ENCODE assay signal across 1 cellular context in genomic region chr11:63761870-63762661, GRCh38.
TF ChIP-seq lines count a peak whose summit lies in the region.

No MANE protein-coding gene starts in this region.

TF ChIP-seq in WTC11, 78 proteins besides CTCF, POLR2A, EP300 and RAD21 (continued from another document):
- TF ChIP-seq ARID4B (CRISPR knock-in tag; IDR thresholded peaks at IDR 0.05; ENCODE audit: borderline replicate concordance) (0 out of 2 replicates have a peak, but pooled peaks have one; percentile 41), ATF1 (CRISPR knock-in tag; IDR thresholded peaks at IDR 0.05) (no peak), ZNF263 (CRISPR knock-in tag; IDR thresholded peaks at IDR 0.05; ENCODE audit: low read depth) (peak; percentile 93), PRRX2 (CRISPR knock-in tag; IDR thresholded peaks at IDR 0.05) (0 out of 2 replicates have a peak, but pooled peaks have one; percentile 69), ZNF416 (CRISPR knock-in tag; IDR thresholded peaks at IDR 0.05) (peak; percentile 60), TCF7 (CRISPR knock-in tag; IDR thresholded peaks at IDR 0.05; ENCODE audit: low read depth) (no peak), ELF4 (CRISPR knock-in tag; IDR thresholded peaks at IDR 0.05; ENCODE audit: low read depth) (no peak), MYBL2 (CRISPR knock-in tag; IDR thresholded peaks at IDR 0.05) (0 out of 2 replicates have a peak, but pooled peaks have one; percentile 5), ZNF232 (CRISPR knock-in tag; IDR thresholded peaks at IDR 0.05) (no peak), TEAD1 (CRISPR knock-in tag; IDR thresholded peaks at IDR 0.05) (peak; percentile 14; the same call in 1 of the 2 replicates), IRF2 (CRISPR knock-in tag; IDR thresholded peaks at IDR 0.05; ENCODE audit: borderline replicate concordance, low read depth) (no peak), NFATC4 (CRISPR knock-in tag; IDR thresholded peaks at IDR 0.05) (peak; percentile 58; the same call in 1 of the 2 replicates), CBFB (CRISPR knock-in tag; IDR thresholded peaks at IDR 0.05; ENCODE audit: low read depth) (peak; percentile 36; the same call in 1 of the 2 replicates), SMAD3 (CRISPR knock-in tag; IDR thresholded peaks at IDR 0.05; ENCODE audit: borderline replicate concordance) (no peak), RORB (CRISPR knock-in tag; IDR thresholded peaks at IDR 0.05) (no peak), ZNF532 (CRISPR knock-in tag; IDR thresholded peaks at IDR 0.05; ENCODE audit: borderline replicate concordance) (no peak), ZNF121 (CRISPR knock-in tag; IDR thresholded peaks at IDR 0.05) (0 out of 2 replicates have a peak, but pooled peaks have one; percentile 30), ZNF671 (CRISPR knock-in tag; IDR thresholded peaks at IDR 0.05) (peak; percentile 53; the same call in 1 of the 2 replicates), SOX15 (CRISPR knock-in tag; IDR thresholded peaks at IDR 0.05) (no peak), HMGA2 (CRISPR knock-in tag; IDR thresholded peaks at IDR 0.05) (no peak), MAX (CRISPR knock-in tag; IDR thresholded peaks at IDR 0.05) (peak; percentile 56; the same call in 1 of the 2 replicates), MXD4 (CRISPR knock-in tag; IDR thresholded peaks at IDR 0.05; ENCODE audit: borderline replicate concordance) (no peak), SP1 (CRISPR knock-in tag; conservative IDR thresholded peaks at IDR 0.05) (0 out of 2 replicates have a peak, but pooled peaks have one; percentile 34), NR1H2 (CRISPR knock-in tag; IDR thresholded peaks at IDR 0.05) (no peak)
- TF ChIP-seq, protein P1, sequence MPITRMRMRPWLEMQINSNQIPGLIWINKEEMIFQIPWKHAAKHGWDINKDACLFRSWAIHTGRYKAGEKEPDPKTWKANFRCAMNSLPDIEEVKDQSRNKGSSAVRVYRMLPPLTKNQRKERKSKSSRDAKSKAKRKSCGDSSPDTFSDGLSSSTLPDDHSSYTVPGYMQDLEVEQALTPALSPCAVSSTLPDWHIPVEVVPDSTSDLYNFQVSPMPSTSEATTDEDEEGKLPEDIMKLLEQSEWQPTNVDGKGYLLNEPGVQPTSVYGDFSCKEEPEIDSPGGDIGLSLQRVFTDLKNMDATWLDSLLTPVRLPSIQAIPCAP (CRISPR knock-in tag; IDR thresholded peaks at IDR 0.05) = no peak
- TF ChIP-seq, protein P2, sequence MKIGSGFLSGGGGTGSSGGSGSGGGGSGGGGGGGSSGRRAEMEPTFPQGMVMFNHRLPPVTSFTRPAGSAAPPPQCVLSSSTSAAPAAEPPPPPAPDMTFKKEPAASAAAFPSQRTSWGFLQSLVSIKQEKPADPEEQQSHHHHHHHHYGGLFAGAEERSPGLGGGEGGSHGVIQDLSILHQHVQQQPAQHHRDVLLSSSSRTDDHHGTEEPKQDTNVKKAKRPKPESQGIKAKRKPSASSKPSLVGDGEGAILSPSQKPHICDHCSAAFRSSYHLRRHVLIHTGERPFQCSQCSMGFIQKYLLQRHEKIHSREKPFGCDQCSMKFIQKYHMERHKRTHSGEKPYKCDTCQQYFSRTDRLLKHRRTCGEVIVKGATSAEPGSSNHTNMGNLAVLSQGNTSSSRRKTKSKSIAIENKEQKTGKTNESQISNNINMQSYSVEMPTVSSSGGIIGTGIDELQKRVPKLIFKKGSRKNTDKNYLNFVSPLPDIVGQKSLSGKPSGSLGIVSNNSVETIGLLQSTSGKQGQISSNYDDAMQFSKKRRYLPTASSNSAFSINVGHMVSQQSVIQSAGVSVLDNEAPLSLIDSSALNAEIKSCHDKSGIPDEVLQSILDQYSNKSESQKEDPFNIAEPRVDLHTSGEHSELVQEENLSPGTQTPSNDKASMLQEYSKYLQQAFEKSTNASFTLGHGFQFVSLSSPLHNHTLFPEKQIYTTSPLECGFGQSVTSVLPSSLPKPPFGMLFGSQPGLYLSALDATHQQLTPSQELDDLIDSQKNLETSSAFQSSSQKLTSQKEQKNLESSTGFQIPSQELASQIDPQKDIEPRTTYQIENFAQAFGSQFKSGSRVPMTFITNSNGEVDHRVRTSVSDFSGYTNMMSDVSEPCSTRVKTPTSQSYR (CRISPR knock-in tag; IDR thresholded peaks at IDR 0.05) = no peak; the same call in none of the 2 replicates
- TF ChIP-seq, protein P3, sequence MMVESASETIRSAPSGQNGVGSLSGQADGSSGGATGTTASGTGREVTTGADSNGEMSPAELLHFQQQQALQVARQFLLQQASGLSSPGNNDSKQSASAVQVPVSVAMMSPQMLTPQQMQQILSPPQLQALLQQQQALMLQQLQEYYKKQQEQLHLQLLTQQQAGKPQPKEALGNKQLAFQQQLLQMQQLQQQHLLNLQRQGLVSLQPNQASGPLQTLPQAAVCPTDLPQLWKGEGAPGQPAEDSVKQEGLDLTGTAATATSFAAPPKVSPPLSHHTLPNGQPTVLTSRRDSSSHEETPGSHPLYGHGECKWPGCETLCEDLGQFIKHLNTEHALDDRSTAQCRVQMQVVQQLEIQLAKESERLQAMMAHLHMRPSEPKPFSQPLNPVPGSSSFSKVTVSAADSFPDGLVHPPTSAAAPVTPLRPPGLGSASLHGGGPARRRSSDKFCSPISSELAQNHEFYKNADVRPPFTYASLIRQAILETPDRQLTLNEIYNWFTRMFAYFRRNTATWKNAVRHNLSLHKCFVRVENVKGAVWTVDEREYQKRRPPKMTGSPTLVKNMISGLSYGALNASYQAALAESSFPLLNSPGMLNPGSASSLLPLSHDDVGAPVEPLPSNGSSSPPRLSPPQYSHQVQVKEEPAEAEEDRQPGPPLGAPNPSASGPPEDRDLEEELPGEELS (CRISPR knock-in tag; IDR thresholded peaks at IDR 0.05) = no peak; the same call in 1 of the 2 replicates
- TF ChIP-seq, protein P4, sequence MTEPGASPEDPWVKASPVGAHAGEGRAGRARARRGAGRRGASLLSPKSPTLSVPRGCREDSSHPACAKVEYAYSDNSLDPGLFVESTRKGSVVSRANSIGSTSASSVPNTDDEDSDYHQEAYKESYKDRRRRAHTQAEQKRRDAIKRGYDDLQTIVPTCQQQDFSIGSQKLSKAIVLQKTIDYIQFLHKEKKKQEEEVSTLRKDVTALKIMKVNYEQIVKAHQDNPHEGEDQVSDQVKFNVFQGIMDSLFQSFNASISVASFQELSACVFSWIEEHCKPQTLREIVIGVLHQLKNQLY (CRISPR knock-in tag; IDR thresholded peaks at IDR 0.05) = no peak
- TF ChIP-seq, protein P5, sequence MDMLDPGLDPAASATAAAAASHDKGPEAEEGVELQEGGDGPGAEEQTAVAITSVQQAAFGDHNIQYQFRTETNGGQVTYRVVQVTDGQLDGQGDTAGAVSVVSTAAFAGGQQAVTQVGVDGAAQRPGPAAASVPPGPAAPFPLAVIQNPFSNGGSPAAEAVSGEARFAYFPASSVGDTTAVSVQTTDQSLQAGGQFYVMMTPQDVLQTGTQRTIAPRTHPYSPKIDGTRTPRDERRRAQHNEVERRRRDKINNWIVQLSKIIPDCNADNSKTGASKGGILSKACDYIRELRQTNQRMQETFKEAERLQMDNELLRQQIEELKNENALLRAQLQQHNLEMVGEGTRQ (CRISPR knock-in tag; IDR thresholded peaks at IDR 0.05) = peak; percentile 11; the same call in 1 of the 2 replicates
